8 cellular contexts compared by ENCODE assay signal in genomic region chr2:141911485-141912066, GRCh38.
DNase-seq lines count a peak whose midpoint lies in the region; ATAC-seq and TF ChIP-seq lines count a peak whose summit lies in the region.

No MANE protein-coding gene starts in this region.

- peaks cover 5% of the 10 kb centered on the region for H3K9me3 ChIP-seq in psoas muscle

- no peaks in the 10 kb centered on the region for H3K4me1 Mint-ChIP-seq in natural killer cell

- TF ChIP-seq CTCF in natural killer cell (IDR thresholded peaks at IDR 0.05) (no peak), psoas muscle (IDR thresholded peaks at IDR 0.05) (no peak)

- H3K27me3 ChIP-seq in psoas muscle (ENCODE audit: insufficient read depth in 3 of 3, low read length in 2 of 3) = no peaks in the 10 kb centered on the region

- intact Hi-C loops in natural killer cell (cut with micrococcal nuclease) = no loop called here
- intact Hi-C loops in psoas muscle (cut with DNase I) = no loop called here

- ATAC-seq in GM19395 (IDR thresholded peaks at IDR 0.05; ENCODE audit: unreplicated experiment) (peak; percentile 90), HG03457 (IDR thresholded peaks at IDR 0.05; ENCODE audit: unreplicated experiment) (peak; percentile 62), natural killer cell (no peak), psoas muscle (no peak)

- H3K36me3 ChIP-seq in psoas muscle (ENCODE audit: insufficient read depth in 1 of 2, low read depth in 1 of 2) = no peaks in the 10 kb centered on the region

- no peak overlapping the region for H3K4me3 ChIP-seq in psoas muscle

- 44 to 48% (median 47%) methylated on average over 2 of the region's 2 CpGs for WGBS in psoas muscle, 3 donors

- H3K9me3 Mint-ChIP-seq in natural killer cell = peaks cover 2 to 9% of the 10 kb centered on the region in 2 donors

- no peaks in the 10 kb centered on the region for H3K4me1 ChIP-seq in psoas muscle

- no peak overlapping the region for H3K27ac Mint-ChIP-seq in natural killer cell

- no peaks in the 10 kb centered on the region for H3K27me3 Mint-ChIP-seq in natural killer cell (ENCODE audit: low read depth in 2 of 2)

- H3K27ac ChIP-seq in psoas muscle = no peak overlapping the region

- H3K36me3 Mint-ChIP-seq in natural killer cell = no peaks in the 10 kb centered on the region

- peak; percentile 2 for DNase-seq in Daoy (ENCODE audit: low read depth)
- peak; percentile 15 for DNase-seq in SKM-1 treated with dmso at 0.1 percent for 144 hours (lab: John Stamatoyannopoulos, UW; ENCODE audit: unreplicated experiment)
- DNase-seq in kidney tubule cell (ENCODE audit: low spot score) = peak; percentile 45
- no peak for DNase-seq in natural killer cell
- no peak for DNase-seq in NCI-H2029 (lab: John Stamatoyannopoulos, UW)
- DNase-seq in psoas muscle = no peak

- no peak overlapping the region for H3K4me3 Mint-ChIP-seq in natural killer cell

Comparison
In these comparisons a context has a peak if more than half of its experiments do, and no peak if none do; other contexts are left out.
1. DNase-seq: peak in Daoy (single experiment), SKM-1 treated with dmso at 0.1 percent for 144 hours (single experiment) and kidney tubule cell (single experiment); none in natural killer cell (single experiment), NCI-H2029 (single experiment) and psoas muscle (0 of 2).
2. ATAC-seq: peak in GM19395 (single experiment) and HG03457 (single experiment); none in natural killer cell (0 of 3) and psoas muscle (0 of 4).